In genomic region chr5:100252040-100252439, GRCh38 we compare ENCODE assay signal across 29 cellular contexts.
"Had no signal": no experiment of that assay in that cellular context is flagged by ENCODE, and none has a peak within 500 bp of the region (broad histone marks: within the 10 kb centered on the region; RNA-seq: fewer than 3 reads in every experiment).

No MANE protein-coding gene starts in this region.

- H3K4me2 ChIP-seq: smooth muscle cell had no signal

- ATAC-seq: naive thymus-derived CD8-positive, alpha-beta T cell; natural killer cell treated with Interleukin-12 subunit alpha and Interleukin-12 subunit beta and Interleukin-15 and Interleukin-18, amount 100 ng/mL, for 72 hours; pancreas; right cardiac atrium; sciatic nerve; stimulated activated memory B cell treated with anti-CD40 and anti-IgM and Interleukin-4, amounts not matched to agents 10 μg/mL and 1 μg/mL and 100 μg/mL, for 72 hours; stimulated activated naive CD8-positive, alpha-beta T cell treated with anti-CD3 and anti-CD28 coated beads, Interleukin-15, amount 100 ng/mL, for 72 hours; stimulated activated naive CD8-positive, alpha-beta T cell treated with anti-CD3 and anti-CD28 coated beads, Interleukin-15, Interleukin-2, amounts not matched to agents 100 U/mL and 50 U/mL, for 24 hours had no signal

- H3K4me3 ChIP-seq: pancreas, prostate gland, skin epidermis, smooth muscle cell, spleen, thoracic aorta, thyroid gland, tibial nerve, upper lobe of left lung, vagina had no signal

- FAIRE-seq: pancreas, urothelium cell line had no signal

- H3K4me1 ChIP-seq: pancreas, prostate gland, spleen, thyroid gland, tibial nerve, upper lobe of left lung, vagina had no signal

- H3K9me3 ChIP-seq: neutrophil, pancreas, prostate gland, thoracic aorta, thyroid gland, tibial nerve, upper lobe of left lung, vagina had no signal

- H3K27me3 ChIP-seq: neutrophil, pancreas, spleen, thyroid gland, tibial nerve, upper lobe of left lung, vagina had no signal

- H3K36me3 ChIP-seq: neutrophil, pancreas, prostate gland, spleen, thoracic aorta, thyroid gland, tibial nerve, upper lobe of left lung, vagina had no signal

- DNase-seq: naive thymus-derived CD8-positive, alpha-beta T cell; nephron progenitor cell; nucleus accumbens; pancreas; retina; right cardiac atrium; spleen; stimulated activated CD4-positive, alpha-beta T cell treated with anti-CD3 and anti-CD28 coated beads, Interleukin-12 subunit alpha, Interleukin-12 subunit beta, amount 100 ng/mL, for 4 hours; stimulated activated CD4-positive, alpha-beta T cell treated with anti-CD3 and anti-CD28 coated beads, Interleukin-1b, Interleukin-23, amount 100 ng/mL, for 48 hours; stimulated activated CD4-positive, alpha-beta T cell treated with anti-CD3 and anti-CD28 coated beads, Interleukin-4, amount 100 ng/mL, for 1 hour; stimulated activated CD4-positive, alpha-beta T cell treated with anti-CD3 and anti-CD28 coated beads, Interleukin-4, amount 100 ng/mL, for 4 hours; stimulated activated CD8-positive, alpha-beta memory T cell treated with anti-CD3 and anti-CD28 coated beads, Interleukin-4, amount 100 ng/mL, for 48 hours; stimulated activated naive CD4-positive, alpha-beta T cell; stimulated activated naive CD8-positive, alpha-beta T cell treated with anti-CD3 and anti-CD28 coated beads, Interleukin-15, amount 100 ng/mL, for 72 hours; stimulated activated naive CD8-positive, alpha-beta T cell treated with anti-CD3 and anti-CD28 coated beads, Interleukin-15, Interleukin-2, amounts not matched to agents 100 U/mL and 50 U/mL, for 24 hours; thyroid gland; trophoblast cell; upper lobe of left lung had no signal

- H3K27ac ChIP-seq: neutrophil, pancreas, prostate gland, skin epidermis, spleen, thoracic aorta, thyroid gland, tibial nerve, upper lobe of left lung, vagina had no signal
